Comparison of ENCODE assay signal across 14 cellular contexts in the genomic region with DNA sequence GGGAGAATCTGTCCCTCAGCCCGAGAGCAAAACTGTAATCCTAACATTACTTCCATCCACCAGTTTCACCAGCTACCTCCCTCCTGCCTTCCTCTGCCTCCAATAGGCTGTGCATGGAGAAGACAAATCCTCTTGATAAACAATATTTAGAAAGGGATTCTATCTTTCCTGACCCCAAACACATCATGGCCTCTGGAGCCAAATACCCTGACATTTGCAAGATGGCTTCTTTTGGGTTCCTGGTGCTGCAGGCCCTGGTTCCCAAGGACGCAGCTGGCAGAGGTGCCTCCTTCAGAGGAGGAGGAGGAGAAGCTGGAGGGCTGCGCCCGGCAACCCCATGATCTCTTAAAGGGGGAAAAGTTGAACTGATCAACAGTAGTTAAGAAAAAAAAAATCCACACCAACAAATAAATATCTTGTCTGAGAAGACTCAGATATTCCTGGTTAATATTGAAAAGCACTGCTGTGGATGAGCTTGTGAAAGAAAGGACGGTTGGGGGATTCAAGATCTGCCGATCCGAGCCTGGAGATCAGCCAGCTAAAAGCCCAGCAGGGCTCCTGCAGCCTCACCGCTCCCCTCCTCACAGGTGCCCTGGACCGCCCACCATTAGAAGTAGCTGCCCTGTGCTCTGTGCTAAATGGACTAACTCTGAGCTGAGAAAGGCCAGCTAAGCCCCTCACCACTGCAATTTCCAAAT. TPM values are rescaled to one million over a fixed set of nuclear protein-coding genes. Genes with fewer than 3 reads are reported as not detected.
DNase-seq lines count a peak whose midpoint lies in the region; ATAC-seq and TF ChIP-seq lines count a peak whose summit lies in the region.
"Had no signal": no experiment of that assay in that cellular context is flagged by ENCODE, and none has a peak within 500 bp of the region (broad histone marks: within the 10 kb centered on the region; RNA-seq: fewer than 3 reads in every experiment).

No MANE protein-coding gene starts in this region.

- no peak for ATAC-seq in CD4-positive, CD25-positive, alpha-beta regulatory T cell (ENCODE audit: low read depth in 2 of 2)
- no peak for ATAC-seq in PC-3
- ATAC-seq: gastroesophageal sphincter, left cardiac atrium had no signal

- no peak overlapping the region for H3K9ac ChIP-seq in PC-3 (ENCODE audit: low read length)

- H2AFZ ChIP-seq in PC-3 (ENCODE audit: low read length): 0 out of 2 replicates have a peak overlapping the region, but pooled peaks have one; percentile 83

- intact Hi-C loops in PC-3 (cut with micrococcal nuclease) (no loop called here), dorsolateral prefrontal cortex (cut with DNase I) (loop anchor here (2.0 to 10.0 kb wide), 5 partner anchors 48 to 248 kb away; no protein-coding TSS in a partner anchor), lower leg skin (cut with DNase I; ENCODE audit: low total_unique reads) (no loop called here), MCF 10A (cut with micrococcal nuclease) (no loop called here)

- no peaks in the 10 kb centered on the region for H3F3A ChIP-seq in PC-3 (ENCODE audit: low read length, unreplicated experiment)

- no peaks in the 10 kb centered on the region for H3K27me3 ChIP-seq in CD4-positive, CD25-positive, alpha-beta regulatory T cell (ENCODE audit: control insufficient read depth, insufficient read depth, low read length)
- no peaks in the 10 kb centered on the region for H3K27me3 ChIP-seq in PC-3 (ENCODE audit: low read length)
- H3K27me3 ChIP-seq in dorsolateral prefrontal cortex: peaks cover 0 to 2% (median 0%) of the 10 kb centered on the region in 45 donors

- H3K9me3 ChIP-seq in CD4-positive, CD25-positive, alpha-beta regulatory T cell (ENCODE audit: control insufficient read depth in 2 of 2, low read length in 2 of 2): no peaks in the 10 kb centered on the region
- no peaks in the 10 kb centered on the region for H3K9me3 ChIP-seq in PC-3 (ENCODE audit: low read length)
- H3K9me3 ChIP-seq: gastroesophageal sphincter, tibial artery had no signal

- CTCF ChIA-PET in PC-3 (lab: Charles Lee): no interaction called here
- CTCF ChIA-PET in MCF 10A (lab: Yijun Ruan, JAX): no interaction called here

- no peaks in the 10 kb centered on the region for H3K79me2 ChIP-seq in PC-3 (ENCODE audit: low read length)

- no peak for TF ChIP-seq POLR2A in lower leg skin (IDR thresholded peaks at IDR 0.05)

- H3K27ac Mint-ChIP-seq in CD4-positive, CD25-positive, alpha-beta regulatory T cell: peak overlapping the region; percentile 42 to 60 (median 43)
- H3K27ac Mint-ChIP-seq in MCF 10A (ENCODE audit: low read depth, unreplicated experiment): no peak overlapping the region
- H3K27ac Mint-ChIP-seq: endodermal cell had no signal

- H3K27ac ChIP-seq in CD4-positive, CD25-positive, alpha-beta regulatory T cell (ENCODE audit: insufficient read depth, low read length, poor library complexity, severe bottlenecking): no peak overlapping the region
- no peak overlapping the region for H3K27ac ChIP-seq in PC-3 (ENCODE audit: low read length)
- H3K27ac ChIP-seq in dorsolateral prefrontal cortex: peak overlapping the region in 57 of 59 donors; percentile 10 to 95 (median 82)
- H3K27ac ChIP-seq: gastroesophageal sphincter, tibial artery had no signal

- peak overlapping the region; percentile 83 for H3K4me2 ChIP-seq in PC-3 (ENCODE audit: low read length)

- no peaks in the 10 kb centered on the region for H3K9me3 Mint-ChIP-seq in CD4-positive, CD25-positive, alpha-beta regulatory T cell
- no peaks in the 10 kb centered on the region for H3K9me3 Mint-ChIP-seq in MCF 10A (ENCODE audit: unreplicated experiment)
- H3K9me3 Mint-ChIP-seq: endodermal cell, neural crest cell had no signal

- no peaks in the 10 kb centered on the region for H3K9me2 ChIP-seq in PC-3 (replicated peaks; ENCODE audit: low read length)

- peak overlapping the region; percentile 79 to 89 (median 86) for H3K4me3 Mint-ChIP-seq in CD4-positive, CD25-positive, alpha-beta regulatory T cell
- no peak overlapping the region for H3K4me3 Mint-ChIP-seq in MCF 10A (ENCODE audit: unreplicated experiment)
- H3K4me3 Mint-ChIP-seq: endodermal cell, neural crest cell had no signal

- peak overlapping the region; percentile 48 for H3K4me3 ChIP-seq in CD4-positive, CD25-positive, alpha-beta regulatory T cell (ENCODE audit: low read depth, low read length)
- H3K4me3 ChIP-seq in PC-3 (ENCODE audit: low read length): no peak overlapping the region
- H3K4me3 ChIP-seq in dorsolateral prefrontal cortex: peak overlapping the region in 34 of 59 donors; percentile 5 to 75 (median 66)
- H3K4me3 ChIP-seq in lower leg skin (ENCODE audit: low read depth, poor library complexity, severe bottlenecking): no peak overlapping the region

- BruUV-seq in PC-3 (replicated peaks; lab: Mats Ljungman, UMichigan): TSS peak; percentile 44
- BruUV-seq in MCF 10A (replicated peaks; lab: Mats Ljungman, UMichigan): no TSS peak

- H4K20me1 ChIP-seq in PC-3 (ENCODE audit: low read length): no peaks in the 10 kb centered on the region

- TF ChIP-seq CTCF in PC-3 (conservative IDR thresholded peaks at IDR 0.05; ENCODE audit: low read depth, low read length) (no peak), dorsolateral prefrontal cortex (IDR thresholded peaks at IDR 0.05 in 54 of 56, conservative IDR thresholded peaks at IDR 0.05 in 2 of 56; ENCODE audit: low read depth in 1 of 56, partially characterized antibody in 56 of 56) (no peak), lower leg skin (IDR thresholded peaks at IDR 0.05) (no peak), MCF 10A (IDR thresholded peaks at IDR 0.05; ENCODE audit: unreplicated experiment) (no peak)

- DNase-seq in CD4-positive, CD25-positive, alpha-beta regulatory T cell: no peak
- peak; percentile 48 for DNase-seq in D341Med (ENCODE audit: low spot score)
- DNase-seq in PC-3: no peak
- no peak for DNase-seq in dorsolateral prefrontal cortex
- DNase-seq in lower leg skin (ENCODE audit: low spot score in 2 of 2): no peak
- DNase-seq in MCF 10A (ENCODE audit: unreplicated experiment): no peak
- no peak for DNase-seq in AG08396 (ENCODE audit: low spot score)
- DNase-seq: activated CD8-positive, alpha-beta memory T cell treated with anti-CD3 and anti-CD28 coated beads for 24 hours; endodermal cell; left cardiac atrium; NCI-H1436; tibial artery had no signal

- no peaks in the 10 kb centered on the region for H3K27me3 Mint-ChIP-seq in CD4-positive, CD25-positive, alpha-beta regulatory T cell
- H3K27me3 Mint-ChIP-seq in MCF 10A (ENCODE audit: insufficient read depth, unreplicated experiment): peaks cover under 1% of the 10 kb centered on the region

- 80 to 81% methylated on average over 9 of the region's 9 CpGs for WGBS in lower leg skin, 2 donors

- POLR2A ChIA-PET in PC-3 (lab: Charles Lee; ENCODE audit: unreplicated experiment): no interaction called here
- POLR2A ChIA-PET in MCF 10A (lab: Yijun Ruan, JAX): no interaction called here

- peaks cover 4% of the 10 kb centered on the region for H3K36me3 Mint-ChIP-seq in CD4-positive, CD25-positive, alpha-beta regulatory T cell
- H3K36me3 Mint-ChIP-seq in MCF 10A (ENCODE audit: insufficient read depth, unreplicated experiment): no peaks in the 10 kb centered on the region

- no peaks in the 10 kb centered on the region for H3K36me3 ChIP-seq in CD4-positive, CD25-positive, alpha-beta regulatory T cell (ENCODE audit: control insufficient read depth, insufficient read depth, low read length)
- H3K36me3 ChIP-seq in PC-3 (ENCODE audit: low read depth, low read length): no peaks in the 10 kb centered on the region
- H3K36me3 ChIP-seq: gastroesophageal sphincter, tibial artery had no signal

- peaks cover 0 to 29% (median 6%) of the 10 kb centered on the region in 4 donors for H3K4me1 Mint-ChIP-seq in CD4-positive, CD25-positive, alpha-beta regulatory T cell
- no peaks in the 10 kb centered on the region for H3K4me1 Mint-ChIP-seq in MCF 10A (ENCODE audit: insufficient read depth, unreplicated experiment)

- peaks cover 17% of the 10 kb centered on the region for H3K4me1 ChIP-seq in CD4-positive, CD25-positive, alpha-beta regulatory T cell (ENCODE audit: control insufficient read depth, insufficient read depth, low read length, poor library complexity, severe bottlenecking)
- H3K4me1 ChIP-seq in PC-3 (ENCODE audit: insufficient read depth, low read length): peaks cover 5% of the 10 kb centered on the region; the same call in 1 of the 2 replicates

RNA-seq across cellular contexts. Expression of gene KCNK12, which starts 51.0 kb away (rescaled TPM):
- 0.20 TPM for total RNA-seq in CD4-positive, CD25-positive, alpha-beta regulatory T cell
- polyA plus RNA-seq in CD4-positive, CD25-positive, alpha-beta regulatory T cell: under 1 TPM; 0.28 to 0.77 (median 0.39) TPM
- total RNA-seq in PC-3 (2014; rRNA removed): 0.04 and 0.12 TPM in 2 replicates
- total RNA-seq in dorsolateral prefrontal cortex: 10 to 100 TPM in 119 of 120 experiments, 1 to 10 TPM in 1; 5.3 to 38.0 (median 20.1) TPM
- under 1 TPM in 3 of 4 donors, not detected in 1; 0.19 to 0.32 (median 0.20) TPM for total RNA-seq in lower leg skin
- total RNA-seq in MCF 10A (2022): not detected in 2 replicates
- total RNA-seq: gastroesophageal sphincter, left cardiac atrium had no signal

Comparison
In these comparisons a context has a peak if more than half of its experiments do, and no peak if none do; other contexts are left out.
1. H3K27ac ChIP-seq: peak in dorsolateral prefrontal cortex (57 of 59); none in CD4-positive, CD25-positive, alpha-beta regulatory T cell (single experiment) and PC-3 (single experiment).
2. H3K4me3 ChIP-seq: peak in CD4-positive, CD25-positive, alpha-beta regulatory T cell (single experiment) and dorsolateral prefrontal cortex (34 of 59); none in PC-3 (single experiment) and lower leg skin (single experiment).
3. intact Hi-C loops: an anchor here in dorsolateral prefrontal cortex (2.0 to 10.0 kb wide); none called in PC-3, lower leg skin and MCF 10A.